Comparison of ENCODE assay signal across 1 cellular context in genomic region chr14:32469388-32470160, GRCh38.
TF ChIP-seq lines count a peak whose summit lies in the region.

No MANE protein-coding gene starts in this region.

TF ChIP-seq in WTC11, 78 proteins besides CTCF, POLR2A, EP300 and RAD21 (continued from another document):
- no peak for TF ChIP-seq ZNF317 (CRISPR knock-in tag; IDR thresholded peaks at IDR 0.05; ENCODE audit: borderline replicate concordance, low read depth)
- TF ChIP-seq JUN (CRISPR knock-in tag; IDR thresholded peaks at IDR 0.05): no peak
